Comparison of ENCODE assay signal across 1 cellular context in genomic region chr12:56645717-56646446, GRCh38.
TF ChIP-seq lines count a peak whose summit lies in the region.

TSS of gene ATP5F1B (minus strand) at chr12:56645984. CDS start at chr12:56645963, 21 bp downstream.

TF ChIP-seq in K562, 482 proteins besides CTCF, POLR2A, EP300 and RAD21 (continued from another document and continues in another):
- TF ChIP-seq MEF2D (tag; conservative IDR thresholded peaks at IDR 0.05; ENCODE audit: low read depth): no peak
- no peak for TF ChIP-seq ZNF165 (CRISPR knock-in tag; IDR thresholded peaks at IDR 0.05; ENCODE audit: borderline replicate concordance)
- peak; percentile 96 for TF ChIP-seq SP2 (IDR thresholded peaks at IDR 0.05; ENCODE audit: extremely low read depth, low read depth, low read length, poor library complexity, severe bottlenecking)
- TF ChIP-seq RBM22 (IDR thresholded peaks at IDR 0.05; ENCODE audit: low read depth, low read length, poor library complexity, severe bottlenecking): peak; percentile 64
- peak; percentile 95 for TF ChIP-seq ATF7 (IDR thresholded peaks at IDR 0.05)
- peak in 1 of 2 experiments; percentile 78; a peak in 1 of 3 replicates for TF ChIP-seq CBX3 (IDR thresholded peaks at IDR 0.05; ENCODE audit: borderline replicate concordance in 1 of 2, low read length in 2 of 2)
- TF ChIP-seq ZNF324 (CRISPR knock-in tag; IDR thresholded peaks at IDR 0.05): no peak
- TF ChIP-seq SRSF7 (optimal IDR thresholded peaks at IDR 0.05; ENCODE audit: low read depth, low read length): no peak
- no peak for TF ChIP-seq KLF6 (CRISPR knock-in tag; IDR thresholded peaks at IDR 0.05; ENCODE audit: borderline replicate concordance)
- TF ChIP-seq BCLAF1 (IDR thresholded peaks at IDR 0.05; ENCODE audit: borderline replicate concordance in 1 of 2, control insufficient read depth in 1 of 2, low read depth in 2 of 2, low read length in 1 of 2): no peak
- no peak for TF ChIP-seq FUS (optimal IDR thresholded peaks at IDR 0.05; ENCODE audit: low read depth, low read length)
- TF ChIP-seq ZBTB17 (CRISPR knock-in tag; IDR thresholded peaks at IDR 0.05): no peak
- peak; percentile 81 for TF ChIP-seq SPI1 (IDR thresholded peaks at IDR 0.05; ENCODE audit: borderline replicate concordance, low read depth, low read length)
- TF ChIP-seq TFAM (CRISPR knock-in tag; conservative IDR thresholded peaks at IDR 0.05): no peak
- no peak for TF ChIP-seq DLX4 (CRISPR knock-in tag; IDR thresholded peaks at IDR 0.05)
- no peak for TF ChIP-seq IRF2 (CRISPR knock-in tag; IDR thresholded peaks at IDR 0.05)
- TF ChIP-seq ZNF436 (CRISPR knock-in tag; IDR thresholded peaks at IDR 0.05): no peak
- peak; percentile 92 for TF ChIP-seq CREB1 (IDR thresholded peaks at IDR 0.05)
- peak; percentile 90 for TF ChIP-seq CREB1 (CRISPR knock-in tag; IDR thresholded peaks at IDR 0.05)
- TF ChIP-seq NCOR1 (IDR thresholded peaks at IDR 0.05): peak; percentile 37; the same call in 1 of the 2 replicates
- TF ChIP-seq, protein P1, sequence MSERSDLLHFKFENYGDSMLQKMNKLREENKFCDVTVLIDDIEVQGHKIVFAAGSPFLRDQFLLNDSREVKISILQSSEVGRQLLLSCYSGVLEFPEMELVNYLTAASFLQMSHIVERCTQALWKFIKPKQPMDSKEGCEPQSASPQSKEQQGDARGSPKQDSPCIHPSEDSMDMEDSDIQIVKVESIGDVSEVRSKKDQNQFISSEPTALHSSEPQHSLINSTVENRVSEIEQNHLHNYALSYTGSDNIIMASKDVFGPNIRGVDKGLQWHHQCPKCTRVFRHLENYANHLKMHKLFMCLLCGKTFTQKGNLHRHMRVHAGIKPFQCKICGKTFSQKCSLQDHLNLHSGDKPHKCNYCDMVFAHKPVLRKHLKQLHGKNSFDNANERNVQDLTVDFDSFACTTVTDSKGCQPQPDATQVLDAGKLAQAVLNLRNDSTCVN (CRISPR knock-in tag; IDR thresholded peaks at IDR 0.05): no peak
- TF ChIP-seq ZNF140 (CRISPR knock-in tag; IDR thresholded peaks at IDR 0.05): no peak
- no peak for TF ChIP-seq FIP1L1 (IDR thresholded peaks at IDR 0.05; ENCODE audit: low read depth, low read length, poor library complexity, severe bottlenecking)
- TF ChIP-seq ZBTB7A (IDR thresholded peaks at IDR 0.05; ENCODE audit: borderline replicate concordance, control insufficient read depth, low read depth, low read length): no peak
- no peak; the same call in 1 of the 2 replicates for TF ChIP-seq ILF3 (IDR thresholded peaks at IDR 0.05; ENCODE audit: borderline replicate concordance)
- 0 out of 2 replicates have a peak, but pooled peaks have one; percentile 55 for TF ChIP-seq MXI1 (IDR thresholded peaks at IDR 0.05; ENCODE audit: low read depth, low read length)
- TF ChIP-seq ZFP1 (CRISPR knock-in tag; IDR thresholded peaks at IDR 0.05): no peak
- no peak for TF ChIP-seq PYGO2 (tag; IDR thresholded peaks at IDR 0.05)
- TF ChIP-seq SAFB (IDR thresholded peaks at IDR 0.05; ENCODE audit: borderline replicate concordance, low read depth, low read length): no peak
- no peak for TF ChIP-seq GTF3C2 (IDR thresholded peaks at IDR 0.05; ENCODE audit: borderline replicate concordance, extremely low read depth, insufficient read length)
- TF ChIP-seq PCBP2 (IDR thresholded peaks at IDR 0.05; ENCODE audit: low read depth, low read length, poor library complexity, severe bottlenecking): no peak
- TF ChIP-seq ZNF551 (CRISPR knock-in tag; IDR thresholded peaks at IDR 0.05): no peak
- no peak for TF ChIP-seq ZNF347 (CRISPR knock-in tag; IDR thresholded peaks at IDR 0.05; ENCODE audit: low read depth)
- TF ChIP-seq ZNF445 (CRISPR knock-in tag; IDR thresholded peaks at IDR 0.05; ENCODE audit: low read depth): no peak
- TF ChIP-seq U2AF1 (optimal IDR thresholded peaks at IDR 0.05; ENCODE audit: low read depth, low read length): no peak
- TF ChIP-seq FOXK2 (conservative IDR thresholded peaks at IDR 0.05 in 1 of 2, IDR thresholded peaks at IDR 0.05 in 1 of 2; ENCODE audit: low read depth in 2 of 2): 0 out of 4 replicates have a peak, but pooled peaks have one; percentile 46 to 48
- TF ChIP-seq NR3C1 (CRISPR knock-in tag; IDR thresholded peaks at IDR 0.05): no peak
- 0 out of 6 replicates have a peak, but pooled peaks of 1 of the 3 experiments have one; percentile 19 for TF ChIP-seq ZBTB11 (CRISPR knock-in tag; IDR thresholded peaks at IDR 0.05)
- TF ChIP-seq ZNF174 (CRISPR knock-in tag; IDR thresholded peaks at IDR 0.05): no peak
- TF ChIP-seq HMG20A (CRISPR knock-in tag; conservative IDR thresholded peaks at IDR 0.05): no peak
- no peak for TF ChIP-seq CREB3 (tag; conservative IDR thresholded peaks at IDR 0.05; ENCODE audit: low read depth)
- TF ChIP-seq, protein P2, sequence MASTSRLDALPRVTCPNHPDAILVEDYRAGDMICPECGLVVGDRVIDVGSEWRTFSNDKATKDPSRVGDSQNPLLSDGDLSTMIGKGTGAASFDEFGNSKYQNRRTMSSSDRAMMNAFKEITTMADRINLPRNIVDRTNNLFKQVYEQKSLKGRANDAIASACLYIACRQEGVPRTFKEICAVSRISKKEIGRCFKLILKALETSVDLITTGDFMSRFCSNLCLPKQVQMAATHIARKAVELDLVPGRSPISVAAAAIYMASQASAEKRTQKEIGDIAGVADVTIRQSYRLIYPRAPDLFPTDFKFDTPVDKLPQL (IDR thresholded peaks at IDR 0.05; ENCODE audit: extremely low read depth, insufficient read length): peak; percentile 62
- TF ChIP-seq UBTF (IDR thresholded peaks at IDR 0.05; ENCODE audit: borderline replicate concordance in 1 of 2, low read depth in 2 of 2, low read length in 2 of 2): peak in 1 of 2 experiments; percentile 62; a peak in 2 of 4 replicates
- no peak for TF ChIP-seq RBM17 (IDR thresholded peaks at IDR 0.05; ENCODE audit: borderline replicate concordance, low read depth, low read length)
- TF ChIP-seq CC2D1A (IDR thresholded peaks at IDR 0.05): 0 out of 2 replicates have a peak, but pooled peaks have one; percentile 60
- no peak for TF ChIP-seq WHSC1 (IDR thresholded peaks at IDR 0.05; ENCODE audit: low read length)
- TF ChIP-seq SP1 (CRISPR knock-in tag; IDR thresholded peaks at IDR 0.05): peak; percentile 77
- TF ChIP-seq NR2C1 (IDR thresholded peaks at IDR 0.05): peak; percentile 71; the same call in 1 of the 2 replicates
- peak; percentile 25; the same call in 1 of the 2 replicates for TF ChIP-seq NR2C1 (tag; IDR thresholded peaks at IDR 0.05)
- TF ChIP-seq SRSF1 (IDR thresholded peaks at IDR 0.05; ENCODE audit: low read depth, low read length): no peak
- TF ChIP-seq, protein P3, sequence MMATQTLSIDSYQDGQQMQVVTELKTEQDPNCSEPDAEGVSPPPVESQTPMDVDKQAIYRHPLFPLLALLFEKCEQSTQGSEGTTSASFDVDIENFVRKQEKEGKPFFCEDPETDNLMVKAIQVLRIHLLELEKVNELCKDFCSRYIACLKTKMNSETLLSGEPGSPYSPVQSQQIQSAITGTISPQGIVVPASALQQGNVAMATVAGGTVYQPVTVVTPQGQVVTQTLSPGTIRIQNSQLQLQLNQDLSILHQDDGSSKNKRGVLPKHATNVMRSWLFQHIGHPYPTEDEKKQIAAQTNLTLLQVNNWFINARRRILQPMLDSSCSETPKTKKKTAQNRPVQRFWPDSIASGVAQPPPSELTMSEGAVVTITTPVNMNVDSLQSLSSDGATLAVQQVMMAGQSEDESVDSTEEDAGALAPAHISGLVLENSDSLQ (IDR thresholded peaks at IDR 0.05): peak; percentile 100
- TF ChIP-seq POLR2G (IDR thresholded peaks at IDR 0.05; ENCODE audit: low read depth, low read length): peak; percentile 99
- no peak for TF ChIP-seq ZKSCAN3 (CRISPR knock-in tag; IDR thresholded peaks at IDR 0.05)
